21 cellular contexts compared by ENCODE assay signal in the genomic region with DNA sequence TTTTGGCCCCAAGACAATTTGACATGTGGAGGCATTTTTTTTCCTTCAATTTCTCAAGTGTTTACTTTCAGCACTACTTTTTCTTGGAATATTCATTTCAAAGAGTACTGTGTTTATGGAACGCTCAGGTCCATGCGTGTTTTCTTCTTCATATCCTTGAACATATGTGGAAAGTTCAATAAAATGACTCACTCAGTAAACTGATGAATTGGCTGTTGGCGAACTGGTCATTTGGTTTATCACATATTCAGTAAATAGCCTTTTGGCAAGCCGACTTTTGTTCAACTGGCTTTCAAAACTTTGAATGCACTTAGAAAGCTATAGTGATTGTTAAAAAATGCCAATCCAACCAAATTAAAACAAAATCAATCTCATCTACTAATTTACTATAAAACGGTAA.
DNase-seq lines count a peak whose midpoint lies in the region; ATAC-seq and TF ChIP-seq lines count a peak whose summit lies in the region.
"Had no signal": no experiment of that assay in that cellular context is flagged by ENCODE, and none has a peak within 500 bp of the region (broad histone marks: within the 10 kb centered on the region; RNA-seq: fewer than 3 reads in every experiment).

No MANE protein-coding gene starts in this region.

- CTCF ChIA-PET in Panc1 (lab: Charles Lee), result no interaction called here

- H3K9me3 ChIP-seq in Panc1 (ENCODE audit: control insufficient read depth, insufficient read depth, low read depth, low read length), result peaks cover 4% of the 10 kb centered on the region; the same call in 1 of the 2 replicates
- no peaks in the 10 kb centered on the region for H3K9me3 ChIP-seq in prostate gland

- peak; percentile 29 for DNase-seq in SHP77 treated with DMSO at 0.1 percent for 48 hours (lab: John Stamatoyannopoulos, UW)
- no peak for DNase-seq in SHP77 (lab: John Stamatoyannopoulos, UW)
- DNase-seq in Panc1 (ENCODE audit: low read depth, low spot score), result peak; percentile 79
- peak; percentile 53 to 72 for DNase-seq in foreskin fibroblast
- peak; percentile 69 for DNase-seq in prostate gland (ENCODE audit: low spot score)
- DNase-seq in NCI-H2227 (lab: John Stamatoyannopoulos, UW; ENCODE audit: unreplicated experiment), result no peak
- DNase-seq in head of caudate nucleus, result no peak
- DNase-seq in DMS153 treated with DMSO at 0.1 percent for 48 hours (lab: John Stamatoyannopoulos, UW; ENCODE audit: unreplicated experiment), result no peak
- DNase-seq: CD4-positive, alpha-beta memory T cell; DMS79 treated with DMSO at 0.1 percent for 48 hours; H9; Kasumi-1; NCI-H1092 treated with DMSO at 0.1 percent for 48 hours; NCI-H146; NCI-H2081; NCI-H2171 treated with DMSO at 0.1 percent for 48 hours; NCI-H446 treated with DMSO at 0.1 percent for 48 hours; NCI-H774; SW 1271 had no signal

- H3K4me3 ChIP-seq in Panc1 (ENCODE audit: low read depth in 2 of 2, low read length in 2 of 2), result no peak overlapping the region
- no peak overlapping the region for H3K4me3 ChIP-seq in foreskin fibroblast (ENCODE audit: low read depth in 1 of 2, low read length in 2 of 2)
- no peak overlapping the region for H3K4me3 ChIP-seq in prostate gland
- H3K4me3 ChIP-seq: BLaER1 had no signal

- in situ Hi-C loops in Panc1 (cut with HindIII; ENCODE audit: low pct_unique_long_range_greater_than_20kb, low sequenced_read_pairs), result no loop called here

- intact Hi-C loops in Panc1 (cut with micrococcal nuclease; ENCODE audit: unreplicated experiment) (no loop called here), prostate gland (cut with DNase I) (no loop called here), head of caudate nucleus (cut with DNase I) (no loop called here)

- POLR2A ChIA-PET in Panc1 (lab: Charles Lee), result no interaction called here

- 51% methylated on average over 5 of the region's 5 CpGs for WGBS in prostate gland

- no peaks in the 10 kb centered on the region for H3K36me3 ChIP-seq in Panc1 (ENCODE audit: control insufficient read depth, insufficient read depth, low read length)
- H3K36me3 ChIP-seq in prostate gland, result no peaks in the 10 kb centered on the region
- H3K36me3 ChIP-seq: BLaER1 had no signal

- peaks cover 25% of the 10 kb centered on the region for H3K4me1 ChIP-seq in Panc1 (ENCODE audit: control insufficient read depth, insufficient read depth, low read length)
- no peaks in the 10 kb centered on the region for H3K4me1 ChIP-seq in prostate gland (replicated peaks)
- H3K4me1 ChIP-seq: BLaER1 had no signal

- no peak for TF ChIP-seq POLR2A in prostate gland (IDR thresholded peaks at IDR 0.05)

- H3K27ac ChIP-seq in Panc1 (ENCODE audit: low read length), result peak overlapping the region; percentile 67
- peak overlapping the region in 1 of 2 donors; percentile 55 for H3K27ac ChIP-seq in prostate gland
- H3K27ac ChIP-seq: BLaER1, HL-60 had no signal

- no TSS peak for BruUV-seq in Panc1 (replicated peaks; lab: Mats Ljungman, UMichigan)

- H3K27me3 ChIP-seq in Panc1 (ENCODE audit: control insufficient read depth, insufficient read depth, low read length) (no peaks in the 10 kb centered on the region), prostate gland (replicated peaks; ENCODE audit: insufficient read depth) (no peaks in the 10 kb centered on the region)
- H3K27me3 ChIP-seq: BLaER1 had no signal

- peak; percentile 77 for ATAC-seq in Panc1

- TF ChIP-seq CTCF in Panc1 (IDR thresholded peaks at IDR 0.05) (no peak), foreskin fibroblast (IDR thresholded peaks at IDR 0.05; ENCODE audit: low read depth, low read length) (no peak), prostate gland (IDR thresholded peaks at IDR 0.05) (no peak)

Comparison
In these comparisons a context has a peak if more than half of its experiments do, and no peak if none do; other contexts are left out.
1. DNase-seq: peak in SHP77 treated with DMSO at 0.1 percent for 48 hours (single experiment), Panc1 (single experiment), foreskin fibroblast (2 of 2) and prostate gland (single experiment); none in SHP77 (0 of 2), NCI-H2227 (single experiment), head of caudate nucleus (0 of 42) and DMS153 treated with DMSO at 0.1 percent for 48 hours (single experiment).